23 cellular contexts compared by ENCODE assay signal in the genomic region with DNA sequence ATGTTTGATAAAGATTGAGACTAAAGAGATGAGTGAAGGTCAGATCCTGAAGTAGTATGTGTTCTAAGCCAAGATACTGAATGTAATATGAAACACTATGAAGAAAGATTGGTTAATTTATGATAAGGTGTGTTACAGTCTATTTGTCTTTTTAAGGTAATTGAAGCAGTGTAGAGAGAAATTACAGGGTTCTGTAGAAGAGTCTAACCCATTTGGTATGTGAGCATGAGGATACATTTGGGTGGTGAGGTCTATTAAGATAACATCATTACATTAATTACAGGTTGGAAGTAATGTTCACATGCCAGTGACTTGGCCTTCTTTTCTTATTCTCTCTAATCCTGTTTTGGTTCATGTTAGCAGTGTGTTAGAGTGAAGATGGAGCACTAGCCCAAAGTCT.
DNase-seq lines count a peak whose midpoint lies in the region; TF ChIP-seq lines count a peak whose summit lies in the region.
"Had no signal": no experiment of that assay in that cellular context is flagged by ENCODE, and none has a peak within 500 bp of the region (broad histone marks: within the 10 kb centered on the region; RNA-seq: fewer than 3 reads in every experiment).

No MANE protein-coding gene starts in this region.

- TF ChIP-seq CTCF in smooth muscle cell (IDR thresholded peaks at IDR 0.05; ENCODE audit: borderline replicate concordance, insufficient read depth, poor library complexity, severe bottlenecking), result no peak

- no peaks in the 10 kb centered on the region for H3K27me3 ChIP-seq in smooth muscle cell (ENCODE audit: low read depth)
- H3K27me3 ChIP-seq: BE2C, BLaER1 had no signal

- peaks cover 6% of the 10 kb centered on the region for H3K36me3 ChIP-seq in smooth muscle cell (ENCODE audit: low read depth)

- peaks cover 10% of the 10 kb centered on the region for H3K4me1 ChIP-seq in smooth muscle cell (ENCODE audit: low read depth)
- H3K4me1 ChIP-seq: BE2C had no signal

- no peak overlapping the region for H3K4me3 ChIP-seq in smooth muscle cell
- H3K4me3 ChIP-seq: BLaER1, GM12878 had no signal

- peak overlapping the region; percentile 27 for H3K27ac ChIP-seq in smooth muscle cell (ENCODE audit: low read depth)
- H3K27ac ChIP-seq: BLaER1 had no signal

- no peaks in the 10 kb centered on the region for H3F3A ChIP-seq in smooth muscle cell (ENCODE audit: low read depth)

- H3K9ac ChIP-seq in smooth muscle cell (ENCODE audit: low read depth), result no peak overlapping the region
- H3K9ac ChIP-seq: BLaER1 had no signal

- no peak overlapping the region for H3K4me2 ChIP-seq in smooth muscle cell
- H3K4me2 ChIP-seq: BLaER1 had no signal

- peaks cover 27% of the 10 kb centered on the region for H3K79me2 ChIP-seq in smooth muscle cell (ENCODE audit: low read depth)

- no peaks in the 10 kb centered on the region for H4K20me1 ChIP-seq in smooth muscle cell (ENCODE audit: low read depth)
- H4K20me1 ChIP-seq: BLaER1 had no signal

- DNase-seq in NCI-H1417 (lab: John Stamatoyannopoulos, UW) (peak in 2 of 3 experiments; percentile 15 to 56), NCI-H1417 treated with DMSO at 0.1 percent for 48 hours (lab: John Stamatoyannopoulos, UW) (no peak), NCI-H69 (lab: John Stamatoyannopoulos, UW) (peak; percentile 47), smooth muscle cell (lab: John Stamatoyannopoulos, UW; ENCODE audit: unreplicated experiment) (no peak), NCI-H345 (lab: John Stamatoyannopoulos, UW) (no peak), NCI-H524 treated with DMSO at 0.1 percent for 48 hours (lab: John Stamatoyannopoulos, UW) (no peak)
- DNase-seq: 8988T; ACHN; BE2C; C1 segment of cervical spinal cord; CD4-positive, alpha-beta memory T cell; CD4-positive, CD25-positive, alpha-beta regulatory T cell; CD8-positive, alpha-beta memory T cell; COR-L47; DMS 273 treated with DMSO at 0.1 percent for 48 hours; DMS153; DMS53; DMS79; DND-41; EL; GDM1 had no signal

- H3K9me3 ChIP-seq in smooth muscle cell (replicated peaks; ENCODE audit: low read depth), result no peaks in the 10 kb centered on the region
- H3K9me3 ChIP-seq: BE2C, BLaER1 had no signal

- no peak overlapping the region for H2AFZ ChIP-seq in smooth muscle cell (ENCODE audit: low read depth)

Comparison
In these comparisons a context has a peak if more than half of its experiments do, and no peak if none do; other contexts are left out.
1. DNase-seq: peak in NCI-H1417 (2 of 3) and NCI-H69 (single experiment); none in NCI-H1417 treated with DMSO at 0.1 percent for 48 hours (single experiment), smooth muscle cell (single experiment), NCI-H345 (single experiment) and NCI-H524 treated with DMSO at 0.1 percent for 48 hours (single experiment).